8 cellular contexts compared by ENCODE assay signal in genomic region chr14:55052259-55052930, GRCh38. TPM values are rescaled to one million over a fixed set of nuclear protein-coding genes. Genes with fewer than 3 reads are reported as not detected.
A peak's percentile ranks its signal among the peaks of the same experiment; 100 is the strongest.
DNase-seq lines count a peak whose midpoint lies in the region; ATAC-seq and TF ChIP-seq lines count a peak whose summit lies in the region.

No MANE protein-coding gene starts in this region.

- H3K4me3 Mint-ChIP-seq in CD4-positive, alpha-beta T cell = peak overlapping the region; percentile 95

- H3K4me1 ChIP-seq in mucosa of rectum (ENCODE audit: control insufficient read depth in 2 of 2, insufficient read depth in 2 of 2, low read length in 2 of 2) = peaks cover 14 to 17% of the 10 kb centered on the region in 2 donors

- TF ChIP-seq CTCF in CD4-positive, alpha-beta T cell (IDR thresholded peaks at IDR 0.05) = no peak
- no peak for TF ChIP-seq CTCF in LNCaP clone FGC (IDR thresholded peaks at IDR 0.05; ENCODE audit: control insufficient read depth, extremely low read depth, insufficient read depth)

- H3K27me3 ChIP-seq in CD4-positive, alpha-beta T cell (ENCODE audit: control insufficient read depth, insufficient read depth, low read length) = no peaks in the 10 kb centered on the region
- no peaks in the 10 kb centered on the region for H3K27me3 ChIP-seq in mucosa of rectum (ENCODE audit: control insufficient read depth in 2 of 2, insufficient read depth in 2 of 2, low read length in 2 of 2)

- CTCF ChIA-PET in CD4-positive, alpha-beta T cell (lab: Charles Lee) = interaction anchor here (0.5 to 3.3 kb wide), 17 partner anchors 9 to 534 kb away, joined by 3 to 55 read pairs (median 6); partner anchors contain the start of genes GCH1, LGALS3, SOCS4 and WDHD1

- intact Hi-C loops in CD4-positive, alpha-beta T cell (cut with DNase I, micrococcal nuclease) = loop anchor here in 1 of 2 experiments (2.0 to 10.0 kb wide), 6 partner anchors 148 to 655 kb away; partner anchors contain the start of genes ATG14, CDKN3 and GCH1

- POLR2A ChIA-PET in CD4-positive, alpha-beta T cell (lab: Charles Lee) = interaction anchor here (1.0 to 3.2 kb wide), 14 partner anchors 10 to 1096 kb away, joined by 3 to 58 read pairs (median 8); partner anchors contain the start of genes BMP4, FBXO34, GCH1 and SOCS4

- no peaks in the 10 kb centered on the region for H3K9me3 ChIP-seq in CD4-positive, alpha-beta T cell (ENCODE audit: control insufficient read depth, low read length)
- no peaks in the 10 kb centered on the region for H3K9me3 ChIP-seq in mucosa of rectum (ENCODE audit: control insufficient read depth in 2 of 2, low read length in 2 of 2)

- no peaks in the 10 kb centered on the region for H3K27me3 Mint-ChIP-seq in CD4-positive, alpha-beta T cell

- peaks cover 57% of the 10 kb centered on the region for H3K36me3 Mint-ChIP-seq in CD4-positive, alpha-beta T cell (ENCODE audit: low read depth)

- peak overlapping the region; percentile 100 for H3K9ac ChIP-seq in mucosa of rectum (ENCODE audit: low read depth in 1 of 2, low read length in 2 of 2)

- no peak for DNase-seq in CD4-positive, alpha-beta T cell
- DNase-seq in LNCaP clone FGC (ENCODE audit: low read depth) = no peak
- DNase-seq in cerebellum (ENCODE audit: low spot score) = peak; percentile 44
- DNase-seq in SHP77 treated with DMSO at 0.1 percent for 48 hours (lab: John Stamatoyannopoulos, UW) = no peak
- DNase-seq in NCI-H187 treated with DMSO at 0.1 percent for 48 hours (lab: John Stamatoyannopoulos, UW) = no peak
- DNase-seq in activated CD4-positive, CD25-positive, alpha-beta regulatory T cell treated with anti-CD3 and anti-CD28 coated beads, Interleukin-2, amount 50 U/mL, for 72 hours = no peak

- peak overlapping the region; percentile 98 for H3K27ac ChIP-seq in CD4-positive, alpha-beta T cell (ENCODE audit: low read depth, low read length)
- H3K27ac ChIP-seq in mucosa of rectum (ENCODE audit: low read depth in 2 of 2, low read length in 2 of 2) = peak overlapping the region; percentile 99 to 100

- peaks cover 0 to 8% of the 10 kb centered on the region in 2 donors for H3K36me3 ChIP-seq in mucosa of rectum (ENCODE audit: control insufficient read depth in 2 of 2, insufficient read depth in 2 of 2, low read length in 2 of 2)

- H3K27ac Mint-ChIP-seq in CD4-positive, alpha-beta T cell = peak overlapping the region; percentile 96

- H3K4me3 ChIP-seq in LNCaP clone FGC (ENCODE audit: low read depth, low read length) (peak overlapping the region; percentile 88), mucosa of rectum (ENCODE audit: low read length in 2 of 2) (peak overlapping the region; percentile 95 to 98)

- H3K4me1 Mint-ChIP-seq in CD4-positive, alpha-beta T cell (ENCODE audit: low read depth) = peaks cover 52% of the 10 kb centered on the region

- H3K9me3 Mint-ChIP-seq in CD4-positive, alpha-beta T cell = no peaks in the 10 kb centered on the region

- no peak for ATAC-seq in CD4-positive, alpha-beta T cell (ENCODE audit: poor library complexity)
- ATAC-seq in GM19395 (IDR thresholded peaks at IDR 0.05; ENCODE audit: unreplicated experiment) = peak; percentile 16

RNA-seq across cellular contexts. Expression of gene MAPK1IP1L, which starts 0.9 kb away (rescaled TPM):
- 100 to 1,000 TPM; 198 to 207 TPM for total RNA-seq in CD4-positive, alpha-beta T cell
- total RNA-seq in cerebellum = 30.8 TPM

RNA-seq across cellular contexts. Expression of gene SOCS4, which starts 25.4 kb away (rescaled TPM):
- 10 to 100 TPM; 19.5 to 20.7 TPM for total RNA-seq in CD4-positive, alpha-beta T cell
- 37.2 TPM for total RNA-seq in cerebellum

RNA-seq across cellular contexts. Expression of gene WDHD1, which starts 25.5 kb away (rescaled TPM):
- 1 to 10 TPM; 1.8 to 2.2 TPM for total RNA-seq in CD4-positive, alpha-beta T cell
- total RNA-seq in cerebellum = 13.0 TPM
